Comparison of ENCODE assay signal across 8 cellular contexts in the genomic region with DNA sequence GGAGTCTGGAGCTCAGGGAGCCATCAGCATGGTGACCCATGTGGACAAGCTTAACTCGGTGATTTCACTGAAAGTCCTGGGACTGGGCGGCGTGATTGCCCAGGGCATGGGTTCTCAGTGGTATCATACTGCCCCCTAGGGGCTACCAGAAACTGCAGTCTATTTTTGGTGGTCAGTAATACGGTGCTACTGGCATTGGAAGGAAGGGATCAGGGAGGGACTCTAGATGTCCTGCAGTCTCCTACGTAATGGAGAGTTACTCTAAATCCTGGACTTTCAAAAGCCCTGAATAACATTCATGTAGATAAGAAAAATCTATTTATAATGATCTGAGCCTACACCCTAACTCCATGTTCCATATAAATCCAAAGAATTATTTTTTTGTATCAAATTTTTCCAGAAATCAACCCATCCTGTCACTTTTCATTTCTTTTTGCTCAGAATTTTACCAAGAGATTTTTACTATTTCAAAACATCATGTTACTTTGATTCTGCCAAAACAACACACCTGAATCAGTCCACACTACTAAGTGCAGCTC. TPM values are rescaled to one million over a fixed set of nuclear protein-coding genes. Genes with fewer than 3 reads are reported as not detected.
DNase-seq lines count a peak whose midpoint lies in the region; ATAC-seq and TF ChIP-seq lines count a peak whose summit lies in the region.

No MANE protein-coding gene starts in this region.

- H4K20me1 ChIP-seq in neural cell (ENCODE audit: insufficient read depth), result no peaks in the 10 kb centered on the region

- no peak overlapping the region for H3K27ac ChIP-seq in neural cell (ENCODE audit: low read length)

- H3K4me3 ChIP-seq in fibroblast of pulmonary artery (replicated peaks; ENCODE audit: low read depth, low read length), result no peak overlapping the region
- H3K4me3 ChIP-seq in neural cell (ENCODE audit: low read length), result no peak overlapping the region

- no peak overlapping the region for H3K9ac ChIP-seq in neural cell (ENCODE audit: low read length)

- DNase-seq in G401 (ENCODE audit: low spot score) (peak; percentile 84), HPDE6-E6E7 (ENCODE audit: extremely low spot score) (peak; percentile 54), NOMO-1 treated with DMSO at 0.1 percent for 48 hours (lab: John Stamatoyannopoulos, UW; ENCODE audit: unreplicated experiment) (peak; percentile 60), fibroblast of pulmonary artery (ENCODE audit: low read depth) (peak; percentile 84), KG1 (lab: John Stamatoyannopoulos, UW) (no peak)
- peak; percentile 64 for DNase-seq in activated CD8-positive, alpha-beta memory T cell treated with anti-CD3 and anti-CD28 coated beads, Interleukin-2, amount 50 U/mL, for 48 hours

- no peaks in the 10 kb centered on the region for H3K9me2 ChIP-seq in neural cell (ENCODE audit: insufficient read depth, low read length)

- TF ChIP-seq RAD21 in neural cell (conservative IDR thresholded peaks at IDR 0.05), result peak; percentile 69

- no peaks in the 10 kb centered on the region for H3K27me3 ChIP-seq in neural cell (ENCODE audit: insufficient read depth, low read depth, low read length)

- H3K79me2 ChIP-seq in neural cell (replicated peaks; ENCODE audit: insufficient read depth, low read length), result no peaks in the 10 kb centered on the region

- in situ Hi-C loops in G401 (cut with HindIII; ENCODE audit: low sequenced_read_pairs), result no loop called here

- peaks cover 5% of the 10 kb centered on the region for H3K36me3 ChIP-seq in neural cell (ENCODE audit: insufficient read depth, low read length)

- no peak overlapping the region for H3K4me2 ChIP-seq in neural cell (ENCODE audit: low read length)

- no peak for TF ChIP-seq EP300 in neural cell (conservative IDR thresholded peaks at IDR 0.05; ENCODE audit: poor library complexity, severe bottlenecking)

- H3F3A ChIP-seq in neural cell (ENCODE audit: insufficient read depth, low read length, poor library complexity, severe bottlenecking), result no peaks in the 10 kb centered on the region

- H3K9me3 ChIP-seq in neural cell (ENCODE audit: low read length), result no peaks in the 10 kb centered on the region

- TF ChIP-seq CTCF in fibroblast of pulmonary artery (IDR thresholded peaks at IDR 0.05; ENCODE audit: low read length, missing control alignments) (peak; percentile 98), neural cell (IDR thresholded peaks at IDR 0.05; ENCODE audit: poor library complexity, severe bottlenecking) (peak; percentile 70)

- no peak for ATAC-seq in GM21390 (IDR thresholded peaks at IDR 0.05; ENCODE audit: unreplicated experiment)

- H2AFZ ChIP-seq in neural cell (ENCODE audit: low read depth, low read length), result no peak overlapping the region

TF ChIP-seq in neural cell, 6 proteins besides CTCF, POLR2A, EP300 and RAD21:
- TF ChIP-seq MXI1 (conservative IDR thresholded peaks at IDR 0.05; ENCODE audit: poor library complexity, severe bottlenecking), result peak; percentile 24
- peak; percentile 54 for TF ChIP-seq SMC3 (conservative IDR thresholded peaks at IDR 0.05; ENCODE audit: poor library complexity)
- TF ChIP-seq EZH2 (IDR thresholded peaks at IDR 0.05; ENCODE audit: borderline replicate concordance, insufficient read depth, low read length, poor library complexity, severe bottlenecking), result no peak

RNA-seq across cellular contexts. Expression of a gene that starts 37.3 kb away (rescaled TPM):
- 91.4 and 171 TPM in 2 replicates for total RNA-seq in G401 (2014; rRNA removed; shearing (Covaris generic))
- 105 and 115 TPM in 2 replicates for polyA plus RNA-seq in neural cell
- 96.7 and 97.9 TPM in 2 replicates for polyA minus RNA-seq in neural cell

RNA-seq across cellular contexts. Expression of a gene that starts 47.9 kb away (rescaled TPM):
- not detected in 2 replicates for total RNA-seq in G401 (2014; rRNA removed; shearing (Covaris generic))
- 0.62 TPM in 1 of 2 replicates, not detected in the other for polyA plus RNA-seq in neural cell
- polyA minus RNA-seq in neural cell, result not detected in 2 replicates
